13 cellular contexts compared by ENCODE assay signal in the genomic region with DNA sequence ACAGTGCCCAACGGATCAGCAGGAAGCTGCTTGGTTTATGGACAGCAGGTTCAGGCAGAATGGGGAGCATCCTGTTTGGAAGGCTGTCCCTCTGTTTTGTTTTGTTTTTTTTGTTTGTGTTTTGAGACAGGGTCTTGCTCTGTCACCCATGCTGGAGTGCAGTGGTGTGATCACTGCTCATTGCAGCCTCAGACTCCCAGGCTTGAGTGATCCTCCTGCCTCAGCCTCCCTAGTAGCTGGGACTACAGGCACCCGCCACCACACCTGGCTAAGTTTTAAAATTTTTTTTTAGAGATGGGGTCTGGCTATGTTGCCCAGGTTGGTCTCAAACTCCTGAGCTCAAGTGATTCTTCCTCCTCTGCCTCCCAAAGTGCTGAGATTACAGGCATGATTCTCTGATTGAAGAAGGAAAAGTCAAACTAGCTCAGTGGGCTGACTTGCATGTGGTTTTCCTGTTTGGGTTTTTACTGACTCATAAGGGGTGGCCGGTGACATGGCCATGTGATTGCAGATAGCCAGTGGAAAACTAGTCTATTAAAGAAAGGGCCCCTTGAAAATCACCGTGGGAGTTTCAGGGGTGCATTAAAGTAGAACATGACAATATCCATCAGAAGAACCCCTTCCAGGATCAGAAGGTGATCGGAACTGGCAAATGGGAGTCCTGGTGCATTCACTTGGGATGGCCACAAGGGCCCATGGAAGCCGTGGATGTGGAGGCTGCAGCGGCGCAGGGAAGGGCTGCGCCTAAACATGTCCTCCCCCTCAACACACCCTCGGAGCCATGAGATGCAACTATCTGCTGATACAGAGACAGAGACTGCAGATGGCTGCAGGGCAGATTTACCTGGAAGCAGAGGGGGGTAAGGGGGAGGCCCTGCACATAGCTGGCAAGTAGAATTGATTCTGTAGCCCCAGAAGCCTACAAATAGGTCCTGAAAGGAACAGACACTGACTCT. TPM values are rescaled to one million over a fixed set of nuclear protein-coding genes. Genes with fewer than 3 reads are reported as not detected.
DNase-seq lines count a peak whose midpoint lies in the region; ATAC-seq, FAIRE-seq and TF ChIP-seq lines count a peak whose summit lies in the region.
"Had no signal": no experiment of that assay in that cellular context is flagged by ENCODE, and none has a peak within 500 bp of the region (broad histone marks: within the 10 kb centered on the region; RNA-seq: fewer than 3 reads in every experiment).

No MANE protein-coding gene starts in this region.

- no peak for TF ChIP-seq CTCF in endodermal cell (conservative IDR thresholded peaks at IDR 0.05)

- 86 to 87% methylated on average over 5 to 10 of the region's 10 CpGs for WGBS in endodermal cell (ENCODE audit: insufficient coverage in 1 of 2, insufficient read length in 1 of 2), 2 experiments

- no peak overlapping the region for H3K9ac ChIP-seq in endodermal cell (ENCODE audit: extremely low read depth, low read length, poor library complexity, severe bottlenecking)

- H3K4me1 Mint-ChIP-seq in activated naive CD4-positive, alpha-beta T cell treated with anti-CD3 and anti-CD28 coated beads for 36 hours (ENCODE audit: low read depth), result peaks cover 5% of the 10 kb centered on the region
- H3K4me1 Mint-ChIP-seq in endodermal cell, result no peaks in the 10 kb centered on the region

- H3K9me3 ChIP-seq in endodermal cell (ENCODE audit: control insufficient read depth, low read length), result peaks cover 23% of the 10 kb centered on the region

- H3K36me3 Mint-ChIP-seq in activated naive CD4-positive, alpha-beta T cell treated with anti-CD3 and anti-CD28 coated beads for 36 hours (ENCODE audit: low read depth), result no peaks in the 10 kb centered on the region
- peaks cover 5% of the 10 kb centered on the region for H3K36me3 Mint-ChIP-seq in endodermal cell (ENCODE audit: low read depth)
- H3K36me3 Mint-ChIP-seq: activated naive CD4-positive, alpha-beta T cell treated with anti-CD3 and anti-CD28 coated beads, Interleukin-2, amount 10 ng/mL, durations not matched to agents 7 days and 5 days; CD14-positive monocyte had no signal

- no peak overlapping the region for H3K27ac Mint-ChIP-seq in activated naive CD4-positive, alpha-beta T cell treated with anti-CD3 and anti-CD28 coated beads for 36 hours
- H3K27ac Mint-ChIP-seq in endodermal cell, result no peak overlapping the region
- H3K27ac Mint-ChIP-seq: activated naive CD4-positive, alpha-beta T cell treated with anti-CD3 and anti-CD28 coated beads, Interleukin-2, amount 10 ng/mL, durations not matched to agents 7 days and 5 days had no signal

- no peak for FAIRE-seq in urothelium cell line (lab: Jason Lieb, UNC)

- CTCF ChIA-PET in activated naive CD4-positive, alpha-beta T cell treated with anti-CD3 and anti-CD28 coated beads for 36 hours (lab: Charles Lee), result no interaction called here

- no peak overlapping the region for H3K4me3 Mint-ChIP-seq in activated naive CD4-positive, alpha-beta T cell treated with anti-CD3 and anti-CD28 coated beads for 36 hours
- no peak overlapping the region for H3K4me3 Mint-ChIP-seq in endodermal cell
- H3K4me3 Mint-ChIP-seq: activated naive CD4-positive, alpha-beta T cell treated with anti-CD3 and anti-CD28 coated beads, Interleukin-2, amount 10 ng/mL, durations not matched to agents 7 days and 5 days had no signal

- intact Hi-C loops in activated naive CD4-positive, alpha-beta T cell treated with anti-CD3 and anti-CD28 coated beads for 36 hours (cut with micrococcal nuclease), result no loop called here

- no peaks in the 10 kb centered on the region for H3K4me1 ChIP-seq in endodermal cell (ENCODE audit: control insufficient read depth, insufficient read depth, low read length)
- H3K4me1 ChIP-seq: tibial nerve had no signal

- no peaks in the 10 kb centered on the region for H3K9me3 Mint-ChIP-seq in activated naive CD4-positive, alpha-beta T cell treated with anti-CD3 and anti-CD28 coated beads for 36 hours
- H3K9me3 Mint-ChIP-seq in endodermal cell, result peaks cover 18% of the 10 kb centered on the region
- H3K9me3 Mint-ChIP-seq: activated naive CD4-positive, alpha-beta T cell treated with anti-CD3 and anti-CD28 coated beads, Interleukin-2, amount 10 ng/mL, durations not matched to agents 7 days and 5 days had no signal

- no peaks in the 10 kb centered on the region for H3K27me3 ChIP-seq in endodermal cell (ENCODE audit: control insufficient read depth, insufficient read depth, low read length, poor library complexity, severe bottlenecking)

- H3K27ac ChIP-seq in endodermal cell (ENCODE audit: low read depth, low read length), result no peak overlapping the region
- H3K27ac ChIP-seq: tibial nerve had no signal

- H3K4me3 ChIP-seq in endodermal cell (ENCODE audit: low read length), result no peak overlapping the region
- H3K4me3 ChIP-seq: tibial nerve had no signal

- H3K36me3 ChIP-seq in endodermal cell (ENCODE audit: control insufficient read depth, insufficient read depth, low read length), result no peaks in the 10 kb centered on the region
- H3K36me3 ChIP-seq: tibial nerve had no signal

- peak; percentile 19 for DNase-seq in activated naive CD4-positive, alpha-beta T cell treated with anti-CD3 and anti-CD28 coated beads for 36 hours
- no peak for DNase-seq in activated naive CD4-positive, alpha-beta T cell (lab: John Stamatoyannopoulos, UW)
- DNase-seq in LHCN-M2 (ENCODE audit: low read depth), result peak; percentile 8
- DNase-seq in endodermal cell, result peak; percentile 37
- DNase-seq in urothelium cell line (ENCODE audit: low spot score), result peak; percentile 22
- DNase-seq in DMS 273 (lab: John Stamatoyannopoulos, UW; ENCODE audit: unreplicated experiment), result no peak
- DNase-seq: activated naive CD4-positive, alpha-beta T cell treated with anti-CD3 and anti-CD28 coated beads, Interleukin-2, amount 10 ng/mL, durations not matched to agents 7 days and 5 days had no signal

- H3K27me3 Mint-ChIP-seq in activated naive CD4-positive, alpha-beta T cell treated with anti-CD3 and anti-CD28 coated beads for 36 hours (ENCODE audit: low read depth), result peaks cover 17% of the 10 kb centered on the region
- H3K27me3 Mint-ChIP-seq in endodermal cell (ENCODE audit: insufficient read depth), result peaks cover 47% of the 10 kb centered on the region

- ATAC-seq in GM18498 (IDR thresholded peaks at IDR 0.05; ENCODE audit: unreplicated experiment) (no peak), HG03521 (IDR thresholded peaks at IDR 0.05; ENCODE audit: unreplicated experiment) (no peak)

RNA-seq across cellular contexts. Expression of a gene that starts 26.5 kb away (rescaled TPM):
- not detected for total RNA-seq in activated naive CD4-positive, alpha-beta T cell treated with anti-CD3 and anti-CD28 coated beads for 36 hours
- not detected in 2 replicates for total RNA-seq in LHCN-M2 (2014; rRNA removed)
- polyA plus RNA-seq in LHCN-M2 (2012), result not detected
- total RNA-seq in endodermal cell, result not detected
- polyA plus RNA-seq in endodermal cell (2013, experiment 1 of 2), result not detected
- polyA plus RNA-seq in endodermal cell (2013, experiment 2 of 2), result not detected
- total RNA-seq: epithelial cell of proximal tubule; T-helper 1 cell treated with Interleukin-12 subunit alpha and Interleukin-12 subunit beta and Interleukin-4 antibody, amounts not matched to agents 30 ng/mL and 1 ng/mL, for 36 hours had no signal
- polyA plus RNA-seq: CD14-positive monocyte had no signal

RNA-seq across cellular contexts. Expression of a gene that starts 30.9 kb away (rescaled TPM):
- 1 to 10 TPM; 2.5 to 2.6 TPM for total RNA-seq in activated naive CD4-positive, alpha-beta T cell treated with anti-CD3 and anti-CD28 coated beads for 36 hours
- 0.11 and 1.0 TPM in 2 replicates for total RNA-seq in LHCN-M2 (2014; rRNA removed)
- polyA plus RNA-seq in LHCN-M2 (2012), result 0.16 TPM
- total RNA-seq in endodermal cell, result under 1 TPM; 0.55 to 0.71 TPM
- polyA plus RNA-seq in endodermal cell (2013, experiment 1 of 2), result 0.82 TPM
- 0.75 TPM for polyA plus RNA-seq in endodermal cell (2013, experiment 2 of 2)
- total RNA-seq: epithelial cell of proximal tubule had no signal

RNA-seq across cellular contexts. Expression of a gene that starts 35.5 kb away (rescaled TPM):
- not detected for total RNA-seq in activated naive CD4-positive, alpha-beta T cell treated with anti-CD3 and anti-CD28 coated beads for 36 hours
- not detected in 2 replicates for total RNA-seq in LHCN-M2 (2014; rRNA removed)
- polyA plus RNA-seq in LHCN-M2 (2012), result not detected
- total RNA-seq in endodermal cell, result not detected
- polyA plus RNA-seq in endodermal cell (2013, experiment 1 of 2), result not detected
- polyA plus RNA-seq in endodermal cell (2013, experiment 2 of 2), result not detected
- total RNA-seq: epithelial cell of proximal tubule; T-helper 1 cell treated with Interleukin-12 subunit alpha and Interleukin-12 subunit beta and Interleukin-4 antibody, amounts not matched to agents 30 ng/mL and 1 ng/mL, for 36 hours had no signal
- polyA plus RNA-seq: CD14-positive monocyte had no signal

Comparison
In these comparisons a context has a peak if more than half of its experiments do, and no peak if none do; other contexts are left out.
1. DNase-seq: peak in activated naive CD4-positive, alpha-beta T cell treated with anti-CD3 and anti-CD28 coated beads for 36 hours (single experiment), LHCN-M2 (single experiment), endodermal cell (single experiment) and urothelium cell line (single experiment); none in activated naive CD4-positive, alpha-beta T cell (0 of 4) and DMS 273 (single experiment).